ENCODE assay signal across 8 cellular contexts in genomic region chr10:133307776-133308430, GRCh38. TPM values are rescaled to one million over a fixed set of nuclear protein-coding genes. Genes with fewer than 3 reads are reported as not detected.
DNase-seq lines count a peak whose midpoint lies in the region; ATAC-seq and TF ChIP-seq lines count a peak whose summit lies in the region.

No MANE protein-coding gene starts in this region.

- DNase-seq in GM10266 (ENCODE audit: extremely low spot score): peak; percentile 78
- DNase-seq in HFF-Myc (ENCODE audit: extremely low read depth, low read depth): no peak
- DNase-seq in NCI-H1436 (lab: John Stamatoyannopoulos, UW): peak; percentile 78
- peak; percentile 76 for DNase-seq in WTC11 (ENCODE audit: low spot score)
- peak; percentile 78 for DNase-seq in cerebellar cortex (ENCODE audit: low spot score)
- DNase-seq in left lobe of liver (ENCODE audit: low spot score): peak; percentile 84
- DNase-seq in stimulated activated CD4-positive, alpha-beta T cell treated with anti-CD3 and anti-CD28 coated beads, Interleukin-4, amount 100 ng/mL, for 4 hours: peak; percentile 82 to 83
- no peak for DNase-seq in GOT3 (lab: John Stamatoyannopoulos, UW)

- POLR2A ChIA-PET in WTC11 (lab: Charles Lee): no interaction called here

- H3K4me1 Mint-ChIP-seq in WTC11: peaks cover 15% of the 10 kb centered on the region

- H3K4me3 ChIP-seq in HFF-Myc (replicated peaks; ENCODE audit: low read depth, low read length): peak overlapping the region; percentile 94

- TF ChIP-seq CTCF in GM10266 (IDR thresholded peaks at IDR 0.05; ENCODE audit: control insufficient read depth, insufficient read depth, low read depth, missing control alignments): peak; percentile 80
- peak; percentile 84 for TF ChIP-seq CTCF in HFF-Myc (IDR thresholded peaks at IDR 0.05; ENCODE audit: low read depth, low read length, missing control alignments)
- no peak for TF ChIP-seq CTCF in WTC11 (IDR thresholded peaks at IDR 0.05)

- CTCF ChIA-PET in WTC11 (lab: Charles Lee): interaction anchor here (0.7 to 1.9 kb wide), 16 partner anchors 11 to 180 kb away, joined by 3 to 16 read pairs (median 4); partner anchors contain the start of genes FUOM, MTG1 and PAOX

- peak overlapping the region; percentile 97 for H3K4me3 Mint-ChIP-seq in WTC11

- ATAC-seq in WTC11 (peak; percentile 1; the same call in 1 of the 2 replicates), left lobe of liver (peak; percentile 56)

- peak overlapping the region; percentile 93 for H3K27ac Mint-ChIP-seq in WTC11

- H3K27me3 Mint-ChIP-seq in WTC11 (ENCODE audit: low read depth): no peaks in the 10 kb centered on the region

- peaks cover 18% of the 10 kb centered on the region for H3K36me3 Mint-ChIP-seq in WTC11

- no peaks in the 10 kb centered on the region for H3K9me3 Mint-ChIP-seq in WTC11

TF ChIP-seq in WTC11, 78 proteins besides CTCF, POLR2A, EP300 and RAD21:
- no peak for TF ChIP-seq ZBTB21 (CRISPR knock-in tag; IDR thresholded peaks at IDR 0.05; ENCODE audit: borderline replicate concordance)
- TF ChIP-seq ATF6 (CRISPR knock-in tag; IDR thresholded peaks at IDR 0.05): no peak
- no peak for TF ChIP-seq JUN (CRISPR knock-in tag; IDR thresholded peaks at IDR 0.05)
- TF ChIP-seq IRF1 (CRISPR knock-in tag; IDR thresholded peaks at IDR 0.05): no peak
- TF ChIP-seq ZNF512 (CRISPR knock-in tag; IDR thresholded peaks at IDR 0.05; ENCODE audit: borderline replicate concordance): no peak
- TF ChIP-seq NFE2L1 (CRISPR knock-in tag; IDR thresholded peaks at IDR 0.05): no peak
- no peak for TF ChIP-seq TEAD4 (CRISPR knock-in tag; IDR thresholded peaks at IDR 0.05)
- no peak for TF ChIP-seq ZNF138 (CRISPR knock-in tag; conservative IDR thresholded peaks at IDR 0.05)
- no peak for TF ChIP-seq ELF4 (CRISPR knock-in tag; IDR thresholded peaks at IDR 0.05; ENCODE audit: low read depth)
- no peak for TF ChIP-seq ZNF317 (CRISPR knock-in tag; IDR thresholded peaks at IDR 0.05; ENCODE audit: borderline replicate concordance, low read depth)
- TF ChIP-seq SOX15 (CRISPR knock-in tag; IDR thresholded peaks at IDR 0.05): no peak

RNA-seq across cellular contexts. Expression of gene TUBGCP2, which starts 0.8 kb away (rescaled TPM):
- total RNA-seq in WTC11 (2021) (53.2 to 62.5 TPM (median 53.8 TPM) in 3 replicates), left lobe of liver (25.7 TPM)

RNA-seq across cellular contexts. Expression of gene ZNF511, which starts 0.8 kb away (rescaled TPM):
- 69.6 to 86.4 TPM (median 73.2 TPM) in 3 replicates for total RNA-seq in WTC11 (2021)
- 30.2 TPM for total RNA-seq in left lobe of liver

RNA-seq across cellular contexts. Expression of gene CALY, which starts 28.8 kb away (rescaled TPM):
- 0.63 to 1.8 TPM (median 1.4 TPM) in 3 replicates for total RNA-seq in WTC11 (2021)
- total RNA-seq in left lobe of liver: 0.45 TPM

RNA-seq across cellular contexts. Expression of gene ADAM8, which starts 31.2 kb away (rescaled TPM):
- total RNA-seq in WTC11 (2021) (7.2 to 9.5 TPM (median 7.2 TPM) in 3 replicates), left lobe of liver (7.4 TPM)

RNA-seq across cellular contexts. Expression of gene PRAP1, which starts 39.3 kb away (rescaled TPM):
- total RNA-seq in WTC11 (2021) (0.31 to 0.48 TPM in 2 of 3 replicates, not detected in the other), left lobe of liver (275 TPM)

Comparison
In these comparisons a context has a peak if more than half of its experiments do, and no peak if none do; other contexts are left out.
1. DNase-seq: peak in GM10266 (single experiment), NCI-H1436 (single experiment), WTC11 (single experiment), cerebellar cortex (single experiment), left lobe of liver (single experiment) and stimulated activated CD4-positive, alpha-beta T cell treated with anti-CD3 and anti-CD28 coated beads, Interleukin-4, amount 100 ng/mL, for 4 hours (2 of 2); none in HFF-Myc (single experiment) and GOT3 (single experiment).